ENCODE assay signal across 22 cellular contexts in the genomic region with DNA sequence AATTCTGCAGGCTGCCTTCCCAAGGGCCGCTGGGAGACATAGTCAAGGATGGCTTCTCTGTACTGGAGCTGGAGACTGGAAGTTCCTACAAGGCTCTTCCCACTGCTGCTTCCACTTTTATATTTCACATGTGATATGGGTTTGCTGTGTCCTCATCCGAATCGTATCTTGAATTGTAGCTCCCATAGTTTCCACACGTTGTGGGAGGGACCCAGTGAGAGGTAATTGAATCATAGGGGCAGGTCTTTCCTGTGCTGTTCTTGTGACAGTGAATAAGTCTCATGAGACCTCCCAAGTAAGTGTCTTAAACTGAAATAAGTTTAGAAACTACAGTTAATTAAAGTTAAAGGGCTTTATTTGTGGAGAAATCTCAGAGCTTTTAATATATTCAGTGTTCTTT. TPM values are rescaled to one million over a fixed set of nuclear protein-coding genes. Genes with fewer than 3 reads are reported as not detected.
DNase-seq lines count a peak whose midpoint lies in the region; ATAC-seq, FAIRE-seq and TF ChIP-seq lines count a peak whose summit lies in the region.
"Had no signal": no experiment of that assay in that cellular context is flagged by ENCODE, and none has a peak within 500 bp of the region (broad histone marks: within the 10 kb centered on the region; RNA-seq: fewer than 3 reads in every experiment).

No MANE protein-coding gene starts in this region.

- in situ Hi-C loops in SK-MEL-5 (cut with HindIII; ENCODE audit: low pct_unique_long_range_greater_than_20kb, low sequenced_read_pairs), result no loop called here

- TF ChIP-seq CTCF in right atrium auricular region (IDR thresholded peaks at IDR 0.05), result no peak
- no peak for TF ChIP-seq CTCF in fibroblast of pulmonary artery (IDR thresholded peaks at IDR 0.05; ENCODE audit: low read length, missing control alignments)

- ATAC-seq in Right ventricle myocardium inferior (peak; percentile 28), HG03196 (IDR thresholded peaks at IDR 0.05; ENCODE audit: unreplicated experiment) (no peak), HG03521 (IDR thresholded peaks at IDR 0.05; ENCODE audit: unreplicated experiment) (no peak)

- H3K27ac ChIP-seq in right atrium auricular region, result no peak overlapping the region
- H3K27ac ChIP-seq: PC-9, SJSA1 had no signal

- no peak for DNase-seq in Right ventricle myocardium inferior (ENCODE audit: missing footprints)
- DNase-seq in right atrium auricular region (ENCODE audit: low spot score), result no peak
- peak; percentile 21 for DNase-seq in SK-MEL-5 (ENCODE audit: low read depth, low spot score)
- peak; percentile 70 for DNase-seq in fibroblast of pulmonary artery (ENCODE audit: low read depth)
- no peak for DNase-seq in HTR-8/SVneo (ENCODE audit: insufficient read length, low spot score)
- no peak for DNase-seq in posterior vena cava (ENCODE audit: low spot score)
- DNase-seq: 8988T; BE2C; CD4-positive, CD25-positive, alpha-beta regulatory T cell; DMS53; EL; GOT3; KBM-7; MV-4-11; NCI-H187; NCI-H2227 treated with DMSO at 0.1 percent for 48 hours; NCI-H510A treated with DMSO at 0.1 percent for 48 hours; PC-9 had no signal

- H3K4me1 ChIP-seq in right atrium auricular region, result no peaks in the 10 kb centered on the region
- H3K4me1 ChIP-seq: BE2C had no signal

- peaks cover 0 to 8% of the 10 kb centered on the region in 2 donors for H3K9me3 ChIP-seq in right atrium auricular region
- H3K9me3 ChIP-seq: BE2C, SJSA1 had no signal

- no peak for FAIRE-seq in HTR-8/SVneo (lab: Jason Lieb, UNC)
- FAIRE-seq: GM12891 had no signal

- no peak overlapping the region for H3K4me3 ChIP-seq in right atrium auricular region
- no peak overlapping the region for H3K4me3 ChIP-seq in fibroblast of pulmonary artery (replicated peaks; ENCODE audit: low read depth, low read length)
- H3K4me3 ChIP-seq: PC-9, SJSA1 had no signal

- intact Hi-C loops in Right ventricle myocardium inferior (cut with DNase I), result no loop called here
- intact Hi-C loops in posterior vena cava (cut with DNase I), result no loop called here

- H3K36me3 ChIP-seq in right atrium auricular region, result no peaks in the 10 kb centered on the region
- H3K36me3 ChIP-seq: BE2C, SJSA1 had no signal

- H3K27me3 ChIP-seq in right atrium auricular region, result no peaks in the 10 kb centered on the region
- H3K27me3 ChIP-seq: BE2C, SJSA1 had no signal

RNA-seq across cellular contexts. Expression of a gene that starts 47.0 kb away (rescaled TPM):
- total RNA-seq in Right ventricle myocardium inferior, result 8.2 TPM
- 10 to 100 TPM in 1 of 2 donors, 1 to 10 TPM in 1; 8.3 to 15.7 TPM for total RNA-seq in right atrium auricular region
- total RNA-seq in SK-MEL-5 (2014; rRNA removed; shearing (Covaris generic)), result 7.2 and 8.3 TPM in 2 replicates
- 3.2 and 5.3 TPM in 2 replicates for polyA plus RNA-seq in SK-MEL-5 (2015; cell fraction: cytosol; rRNA removed)
- 4.2 and 5.9 TPM in 2 replicates for polyA plus RNA-seq in SK-MEL-5 (2015; cell fraction: nucleus; rRNA removed)
- 10 to 100 TPM; 28.5 to 46.5 TPM for total RNA-seq in posterior vena cava
- total RNA-seq: PC-9 had no signal
- polyA plus RNA-seq: CD4-positive, CD25-positive, alpha-beta regulatory T cell had no signal

Comparison
In these comparisons a context has a peak if more than half of its experiments do, and no peak if none do; other contexts are left out.
1. DNase-seq: peak in SK-MEL-5 (single experiment) and fibroblast of pulmonary artery (single experiment); none in Right ventricle myocardium inferior (single experiment), right atrium auricular region (single experiment), HTR-8/SVneo (single experiment) and posterior vena cava (single experiment).